In genomic region chr6:53765270-53765669, GRCh38 we compare ENCODE assay signal across 33 cellular contexts. TPM values are rescaled to one million over a fixed set of nuclear protein-coding genes. Genes with fewer than 3 reads are reported as not detected.
A peak's percentile ranks its signal among the peaks of the same experiment; 100 is the strongest.
DNase-seq lines count a peak whose midpoint lies in the region; ATAC-seq and TF ChIP-seq lines count a peak whose summit lies in the region.
"Had no signal": no experiment of that assay in that cellular context is flagged by ENCODE, and none has a peak within 500 bp of the region (broad histone marks: within the 10 kb centered on the region; RNA-seq: fewer than 3 reads in every experiment).

No MANE protein-coding gene starts in this region.

- ATAC-seq in left cardiac atrium: peak in 1 of 2 donors; percentile 95
- ATAC-seq in omental fat pad (ENCODE audit: low FRiP score): peak; percentile 71
- no peak for ATAC-seq in HG03354 (IDR thresholded peaks at IDR 0.05; ENCODE audit: poor library complexity, severe bottlenecking, unreplicated experiment)
- ATAC-seq in effector memory CD8-positive, alpha-beta T cell (replicated peaks): no peak
- ATAC-seq: K562, right cardiac atrium had no signal

- H3K4me3 Mint-ChIP-seq in effector memory CD8-positive, alpha-beta T cell: no peak overlapping the region
- H3K4me3 Mint-ChIP-seq: activated B cell treated with CpG ODN at 0.5 μM for 24 hours; activated CD4-positive, alpha-beta T cell treated with anti-CD3 and anti-CD28 coated beads, Interleukin-2, amount 10 ng/mL, durations not matched to agents 7 days and 5 days; activated naive CD8-positive, alpha-beta T cell; CD14-positive monocyte; neural progenitor cell; stimulated activated naive CD8-positive, alpha-beta T cell treated with anti-CD3 and anti-CD28 coated beads, Interleukin-15, Interleukin-2, amounts not matched to agents 100 ng/mL and 50 ng/mL, for 24 hours had no signal

- peaks cover 30 to 36% of the 10 kb centered on the region in 2 donors for H3K27me3 Mint-ChIP-seq in effector memory CD8-positive, alpha-beta T cell
- H3K27me3 Mint-ChIP-seq: activated B cell treated with CpG ODN at 0.5 μM for 24 hours had no signal

- peak; percentile 22 for DNase-seq in left cardiac atrium
- no peak for DNase-seq in right atrium auricular region (ENCODE audit: low spot score)
- peak; percentile 59 for DNase-seq in islet precursor cell
- DNase-seq in omental fat pad (ENCODE audit: low spot score): no peak
- DNase-seq in mesenteric fat pad (ENCODE audit: low spot score): no peak
- no peak for DNase-seq in effector memory CD8-positive, alpha-beta T cell
- DNase-seq in AML-193 (lab: John Stamatoyannopoulos, UW): no peak
- DNase-seq: activated B cell treated with CpG ODN at 0.5 μM for 24 hours; activated CD4-positive, alpha-beta T cell treated with anti-CD3 and anti-CD28 coated beads, Interleukin-2, amount 10 ng/mL, durations not matched to agents 7 days and 5 days; activated effector memory CD4-positive, alpha-beta T cell treated with Interleukin-2 at 50 U/mL for 16 hours; activated T-cell treated with anti-CD3 and anti-CD28 coated beads, Interleukin-2, amount 50 U/mL, for 1 hour; aorta; cortex of kidney; effector memory CD4-positive, alpha-beta T cell; GDM1; glutamatergic neuron; GM23248; NCI-H1092 treated with DMSO at 0.1 percent for 48 hours; NCI-H1694 treated with DMSO at 0.1 percent for 48 hours; NCI-H82; right cardiac atrium; SIG-M5; spleen; stimulated activated CD4-positive, alpha-beta T cell treated with anti-CD3 and anti-CD28 coated beads, Interleukin-2, amount 100 ng/mL, for 24 hours; stimulated activated CD8-positive, alpha-beta memory T cell treated with anti-CD3 and anti-CD28 coated beads, Interleukin-4, amount 100 ng/mL, for 48 hours had no signal

- intact Hi-C loops in left cardiac atrium (cut with DNase I): no loop called here

- no peaks in the 10 kb centered on the region for H3K36me3 Mint-ChIP-seq in effector memory CD8-positive, alpha-beta T cell (ENCODE audit: insufficient read depth)
- H3K36me3 Mint-ChIP-seq: activated naive CD8-positive, alpha-beta T cell; CD14-positive monocyte; neural progenitor cell had no signal

- H3K9me3 Mint-ChIP-seq in effector memory CD8-positive, alpha-beta T cell: peaks cover 0 to 1% of the 10 kb centered on the region in 2 donors
- H3K9me3 Mint-ChIP-seq: activated B cell treated with CpG ODN at 0.5 μM for 24 hours; activated CD4-positive, alpha-beta T cell treated with anti-CD3 and anti-CD28 coated beads, Interleukin-2, amount 10 ng/mL, durations not matched to agents 7 days and 5 days; neural progenitor cell; stimulated activated naive CD8-positive, alpha-beta T cell treated with anti-CD3 and anti-CD28 coated beads, Interleukin-15, Interleukin-2, amounts not matched to agents 100 ng/mL and 50 ng/mL, for 24 hours had no signal

- H3K27ac ChIP-seq in right atrium auricular region: no peak overlapping the region
- H3K27ac ChIP-seq: 22Rv1, GM23248, neural progenitor cell, parathyroid adenoma, spleen had no signal

- no peaks in the 10 kb centered on the region for H3K4me1 ChIP-seq in right atrium auricular region
- H3K4me1 ChIP-seq: neural progenitor cell, parathyroid adenoma, spleen had no signal

- no peaks in the 10 kb centered on the region for H3K36me3 ChIP-seq in right atrium auricular region
- H3K36me3 ChIP-seq: neural progenitor cell, spleen had no signal

- no peak overlapping the region for H3K4me3 ChIP-seq in right atrium auricular region
- H3K4me3 ChIP-seq: GM23248, K562, neural progenitor cell, spleen had no signal

- TF ChIP-seq CTCF in right atrium auricular region (IDR thresholded peaks at IDR 0.05): no peak
- no peak for TF ChIP-seq CTCF in omental fat pad (IDR thresholded peaks at IDR 0.05)

- no peaks in the 10 kb centered on the region for H3K4me1 Mint-ChIP-seq in effector memory CD8-positive, alpha-beta T cell (ENCODE audit: low read depth in 2 of 2)
- H3K4me1 Mint-ChIP-seq: activated B cell treated with CpG ODN at 0.5 μM for 24 hours; activated CD4-positive, alpha-beta T cell treated with anti-CD3 and anti-CD28 coated beads, Interleukin-2, amount 10 ng/mL, durations not matched to agents 7 days and 5 days; CD14-positive monocyte; neural progenitor cell had no signal

- H3K27me3 ChIP-seq in right atrium auricular region: no peaks in the 10 kb centered on the region
- H3K27me3 ChIP-seq: neural progenitor cell, spleen had no signal

- no peak overlapping the region for H3K27ac Mint-ChIP-seq in effector memory CD8-positive, alpha-beta T cell
- H3K27ac Mint-ChIP-seq: activated B cell treated with CpG ODN at 0.5 μM for 24 hours; activated CD4-positive, alpha-beta T cell treated with anti-CD3 and anti-CD28 coated beads, Interleukin-2, amount 10 ng/mL, durations not matched to agents 7 days and 5 days; activated naive CD8-positive, alpha-beta T cell; CD14-positive monocyte; neural progenitor cell; stimulated activated naive CD8-positive, alpha-beta T cell treated with anti-CD3 and anti-CD28 coated beads, Interleukin-15, Interleukin-2, amounts not matched to agents 100 ng/mL and 50 ng/mL, for 24 hours had no signal

- H3K9me3 ChIP-seq in right atrium auricular region: no peaks in the 10 kb centered on the region
- H3K9me3 ChIP-seq: spleen had no signal

RNA-seq across cellular contexts. Expression of gene LRRC1, which starts 29.5 kb away (rescaled TPM):
- 1 to 10 TPM; 3.8 to 4.9 TPM for total RNA-seq in left cardiac atrium
- total RNA-seq in right atrium auricular region: 1 to 10 TPM; 5.3 to 6.1 TPM
- total RNA-seq in omental fat pad: 10 to 100 TPM; 10.7 to 13.5 (median 13.0) TPM
- total RNA-seq in mesenteric fat pad: 6.2 TPM
- total RNA-seq: K562 had no signal

Comparison
In these comparisons a context has a peak if more than half of its experiments do, and no peak if none do; other contexts are left out.
1. DNase-seq: peak in left cardiac atrium (single experiment) and islet precursor cell (single experiment); none in right atrium auricular region (single experiment), omental fat pad (single experiment), mesenteric fat pad (single experiment), effector memory CD8-positive, alpha-beta T cell (0 of 3) and AML-193 (0 of 2).